Comparison of ENCODE assay signal across 16 cellular contexts in genomic region chr2:119681868-119682220, GRCh38. TPM values are rescaled to one million over a fixed set of nuclear protein-coding genes. Genes with fewer than 3 reads are reported as not detected.
DNase-seq lines count a peak whose midpoint lies in the region; ATAC-seq, FAIRE-seq and TF ChIP-seq lines count a peak whose summit lies in the region.
"Had no signal": no experiment of that assay in that cellular context is flagged by ENCODE, and none has a peak within 500 bp of the region (broad histone marks: within the 10 kb centered on the region; RNA-seq: fewer than 3 reads in every experiment).

No MANE protein-coding gene starts in this region.

- H3F3A ChIP-seq in neural progenitor cell (ENCODE audit: low read depth), result peaks cover 8% of the 10 kb centered on the region

- H3K4me1 ChIP-seq in neural progenitor cell, result peaks cover 9% of the 10 kb centered on the region
- H3K4me1 ChIP-seq: HAP-1 had no signal

- H3K27ac Mint-ChIP-seq in neural crest cell (ENCODE audit: unreplicated experiment) (peak overlapping the region; percentile 75), neural progenitor cell (no peak overlapping the region)
- H3K27ac Mint-ChIP-seq: B cell had no signal

- no peak overlapping the region for H3K27ac ChIP-seq in neural progenitor cell
- H3K27ac ChIP-seq: BLaER1 treated with 17β-estradiol and CSF1 and Interleukin-3, amounts not matched to agents 10 nM and 100 nM; GM23248 had no signal

- H3K36me3 ChIP-seq in bronchial epithelial cell (ENCODE audit: control insufficient read depth, insufficient read depth, low read length) (peaks cover 6% of the 10 kb centered on the region), neural progenitor cell (no peaks in the 10 kb centered on the region)

- H3K27me3 Mint-ChIP-seq in neural crest cell (ENCODE audit: low read depth) (no peaks in the 10 kb centered on the region), neural progenitor cell (ENCODE audit: insufficient read depth, low read depth) (peaks cover 7% of the 10 kb centered on the region)
- H3K27me3 Mint-ChIP-seq: B cell had no signal

- H4K20me1 ChIP-seq in neural progenitor cell (ENCODE audit: low read depth), result peaks cover 28% of the 10 kb centered on the region

- peak overlapping the region; percentile 90 for H3K4me3 Mint-ChIP-seq in neural crest cell
- no peak overlapping the region for H3K4me3 Mint-ChIP-seq in neural progenitor cell
- H3K4me3 Mint-ChIP-seq: B cell had no signal

- no peak overlapping the region for H3K9ac ChIP-seq in neural progenitor cell
- H3K9ac ChIP-seq: BLaER1 treated with 17β-estradiol and CSF1 and Interleukin-3, amounts not matched to agents 10 nM and 100 nM; GM23248 had no signal

- H2AFZ ChIP-seq in neural progenitor cell (replicated peaks), result no peak overlapping the region
- H2AFZ ChIP-seq: GM23248 had no signal

- peak; percentile 45 for DNase-seq in RPMI7951 (ENCODE audit: low read depth)
- no peak for DNase-seq in bronchial epithelial cell (ENCODE audit: low read depth)
- DNase-seq in neural crest cell (ENCODE audit: low read depth, low spot score), result no peak
- DNase-seq in islet precursor cell, result no peak
- DNase-seq in neural progenitor cell (ENCODE audit: low spot score), result no peak
- DNase-seq: Caco-2; CD8-positive, alpha-beta memory T cell; GM23248 had no signal

- no peak overlapping the region for H3K4me2 ChIP-seq in neural progenitor cell
- H3K4me2 ChIP-seq: BLaER1 treated with 17β-estradiol and CSF1 and Interleukin-3, amounts not matched to agents 10 nM and 100 nM had no signal

- H3K4me1 Mint-ChIP-seq in neural crest cell (peaks cover 58% of the 10 kb centered on the region), neural progenitor cell (peaks cover 39% of the 10 kb centered on the region)

- ATAC-seq in HG02623 (IDR thresholded peaks at IDR 0.05; ENCODE audit: unreplicated experiment), result no peak

- H3K27me3 ChIP-seq in bronchial epithelial cell (ENCODE audit: control insufficient read depth, insufficient read depth, low read length) (no peaks in the 10 kb centered on the region), neural progenitor cell (no peaks in the 10 kb centered on the region)
- H3K27me3 ChIP-seq: BLaER1 treated with 17β-estradiol and CSF1 and Interleukin-3, amounts not matched to agents 10 nM and 100 nM had no signal

- H3K79me2 ChIP-seq in neural progenitor cell (ENCODE audit: low read depth), result peaks cover 22% of the 10 kb centered on the region

- H3K36me3 Mint-ChIP-seq in neural crest cell (ENCODE audit: low read depth), result peaks cover 7% of the 10 kb centered on the region
- H3K36me3 Mint-ChIP-seq in neural progenitor cell, result peaks cover 18% of the 10 kb centered on the region

- no peak overlapping the region for H3K4me3 ChIP-seq in bronchial epithelial cell (ENCODE audit: low read depth, low read length)
- no peak overlapping the region for H3K4me3 ChIP-seq in neural progenitor cell
- H3K4me3 ChIP-seq: BLaER1 treated with 17β-estradiol and CSF1 and Interleukin-3, amounts not matched to agents 10 nM and 100 nM; GM23248; HAP-1 had no signal

- no peaks in the 10 kb centered on the region for H3K9me3 ChIP-seq in neural progenitor cell (ENCODE audit: low read depth)
- H3K9me3 ChIP-seq: Caco-2, HAP-1 had no signal

- no peak for TF ChIP-seq CTCF in bronchial epithelial cell (IDR thresholded peaks at IDR 0.05; ENCODE audit: insufficient read depth, low read length, severe bottlenecking)
- no peak for TF ChIP-seq CTCF in neural crest cell (conservative IDR thresholded peaks at IDR 0.05)
- TF ChIP-seq CTCF in neural progenitor cell (IDR thresholded peaks at IDR 0.05), result no peak

- FAIRE-seq in bronchial epithelial cell (lab: Jason Lieb, UNC), result peak; percentile 32
- FAIRE-seq: D721Med, G401.6, GM12892, GM18507 had no signal

- no peaks in the 10 kb centered on the region for H3K9me3 Mint-ChIP-seq in neural crest cell
- no peaks in the 10 kb centered on the region for H3K9me3 Mint-ChIP-seq in neural progenitor cell

RNA-seq across cellular contexts. Expression of gene TMEM177, which starts 2.8 kb away (rescaled TPM):
- total RNA-seq in RPMI7951 (2014; rRNA removed; shearing (Covaris generic)), result 9.0 and 10.8 TPM in 2 replicates
- total RNA-seq in bronchial epithelial cell, result 6.6 and 9.6 TPM in 2 replicates
- 27.7 and 30.9 TPM in 2 replicates for total RNA-seq in neural crest cell
- 12.2 and 26.6 TPM in 2 replicates for total RNA-seq in neural progenitor cell (ENCODE audit: low replicate concordance)
